ENCODE assay signal across 8 cellular contexts in the genomic region with DNA sequence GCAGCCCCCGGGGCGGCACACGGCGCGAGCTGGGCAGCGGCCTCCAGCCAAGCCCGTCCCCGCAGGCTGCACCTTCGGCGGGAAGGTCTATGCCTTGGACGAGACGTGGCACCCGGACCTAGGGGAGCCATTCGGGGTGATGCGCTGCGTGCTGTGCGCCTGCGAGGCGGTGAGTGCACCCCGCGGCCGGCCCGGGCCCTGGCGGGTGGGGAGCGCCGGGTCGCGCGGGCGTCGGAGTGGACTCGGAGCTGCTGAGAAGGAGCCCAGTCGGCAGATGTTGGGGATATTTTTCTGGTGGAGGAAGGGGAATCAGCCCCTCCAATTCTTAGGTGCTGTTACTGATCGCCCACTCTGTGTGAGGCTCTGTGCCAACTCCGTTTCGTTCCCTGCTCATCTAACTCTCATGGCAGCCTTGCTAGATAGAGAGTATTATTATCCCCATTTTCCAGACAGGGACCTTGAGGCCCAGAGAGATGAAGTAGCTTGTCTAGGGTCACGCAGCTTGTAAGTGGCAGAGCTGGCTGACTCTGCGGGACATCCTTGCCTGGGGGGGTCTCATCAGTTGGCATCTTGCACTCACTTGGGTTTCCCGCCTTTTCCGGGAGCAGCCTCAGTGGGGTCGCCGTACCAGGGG. TPM values are rescaled to one million over a fixed set of nuclear protein-coding genes. Genes with fewer than 3 reads are reported as not detected.
A peak's percentile ranks its signal among the peaks of the same experiment; 100 is the strongest.
DNase-seq lines count a peak whose midpoint lies in the region; ATAC-seq and TF ChIP-seq lines count a peak whose summit lies in the region.

No MANE protein-coding gene starts in this region.

- H3K4me3 ChIP-seq in Peyer's patch (peak overlapping the region; percentile 33 to 67 (median 56)), fibroblast of the aortic adventitia (ENCODE audit: low read depth, low read length) (peak overlapping the region; percentile 49), ovary (peak overlapping the region; percentile 67)

- H3K4me1 ChIP-seq in Peyer's patch (peaks cover 0 to 12% (median 10%) of the 10 kb centered on the region in 4 donors), ovary (ENCODE audit: insufficient read depth) (peaks cover 2% of the 10 kb centered on the region)

- peaks cover 67% of the 10 kb centered on the region for H3K27me3 ChIP-seq in CD4-positive, alpha-beta T cell (ENCODE audit: control insufficient read depth, insufficient read depth, low read length)
- H3K27me3 ChIP-seq in Peyer's patch, result peaks cover 0 to 15% of the 10 kb centered on the region in 2 donors
- H3K27me3 ChIP-seq in ovary, result no peaks in the 10 kb centered on the region

- DNase-seq in CD4-positive, alpha-beta T cell, result peak in 1 of 10 experiments; percentile 40
- DNase-seq in Peyer's patch, result peak in 1 of 3 donors; percentile 49
- DNase-seq in fibroblast of the aortic adventitia (ENCODE audit: low read depth), result no peak
- peak in 4 of 5 donors; percentile 47 to 59 (median 53) for DNase-seq in ovary
- DNase-seq in NCI-H345 (lab: John Stamatoyannopoulos, UW), result no peak
- no peak for DNase-seq in KBM-7
- no peak for DNase-seq in SW 1271 (lab: John Stamatoyannopoulos, UW)

- no peaks in the 10 kb centered on the region for H3K36me3 Mint-ChIP-seq in CD4-positive, alpha-beta T cell (ENCODE audit: low read depth)

- H3K36me3 ChIP-seq in Peyer's patch, result no peaks in the 10 kb centered on the region
- no peaks in the 10 kb centered on the region for H3K36me3 ChIP-seq in ovary

- no peak for TF ChIP-seq POLR2A in Peyer's patch (IDR thresholded peaks at IDR 0.05)
- no peak for TF ChIP-seq POLR2A in ovary (IDR thresholded peaks at IDR 0.05)

- H3K4me1 Mint-ChIP-seq in CD4-positive, alpha-beta T cell (ENCODE audit: low read depth), result peaks cover 5% of the 10 kb centered on the region

- H3K27ac ChIP-seq in CD4-positive, alpha-beta T cell (ENCODE audit: low read depth, low read length), result no peak overlapping the region
- peak overlapping the region in 3 of 4 donors; percentile 38 to 82 (median 52) for H3K27ac ChIP-seq in Peyer's patch
- peak overlapping the region in 1 of 2 donors; percentile 23 for H3K27ac ChIP-seq in ovary

- peak; percentile 57 for ATAC-seq in CD4-positive, alpha-beta T cell (ENCODE audit: poor library complexity)
- ATAC-seq in HG03354 (IDR thresholded peaks at IDR 0.05; ENCODE audit: poor library complexity, severe bottlenecking, unreplicated experiment), result no peak

- peaks cover 74% of the 10 kb centered on the region for H3K27me3 Mint-ChIP-seq in CD4-positive, alpha-beta T cell

- no peaks in the 10 kb centered on the region for H3K9me3 Mint-ChIP-seq in CD4-positive, alpha-beta T cell

- 8 to 9% (median 9%) methylated on average over 42 of the region's 42 CpGs for WGBS in ovary, 3 donors

- intact Hi-C loops in CD4-positive, alpha-beta T cell (cut with DNase I, micrococcal nuclease), result no loop called here
- intact Hi-C loops in ovary (cut with DNase I), result loop anchor here in 1 of 4 donors (2.0 kb wide), 1 partner anchor 32 kb away; no protein-coding TSS in a partner anchor

- CTCF ChIA-PET in CD4-positive, alpha-beta T cell (lab: Charles Lee), result interaction anchor here (0.5 kb wide), 1 partner anchor 15 kb away, joined by 3 read pairs; no protein-coding TSS in a partner anchor

- no peak overlapping the region for H3K27ac Mint-ChIP-seq in CD4-positive, alpha-beta T cell

- TF ChIP-seq CTCF in CD4-positive, alpha-beta T cell (IDR thresholded peaks at IDR 0.05), result no peak
- TF ChIP-seq CTCF in Peyer's patch (IDR thresholded peaks at IDR 0.05), result no peak
- no peak for TF ChIP-seq CTCF in fibroblast of the aortic adventitia (IDR thresholded peaks at IDR 0.05; ENCODE audit: insufficient read depth, low read length)
- TF ChIP-seq CTCF in ovary (IDR thresholded peaks at IDR 0.05), result no peak

- in situ Hi-C loops in KBM-7 (cut with MboI; ENCODE audit: low pct_unique_long_range_greater_than_20kb, low sequenced_read_pairs), result loop anchor here (25.0 kb wide), 1 partner anchor 157 kb away; no protein-coding TSS in a partner anchor

- POLR2A ChIA-PET in CD4-positive, alpha-beta T cell (lab: Charles Lee), result no interaction called here

- TF ChIP-seq EP300 in ovary (IDR thresholded peaks at IDR 0.05), result no peak

- H3K4me3 Mint-ChIP-seq in CD4-positive, alpha-beta T cell, result peak overlapping the region; percentile 58

- H3K9me3 ChIP-seq in CD4-positive, alpha-beta T cell (ENCODE audit: control insufficient read depth, low read length), result no peaks in the 10 kb centered on the region
- H3K9me3 ChIP-seq in Peyer's patch, result no peaks in the 10 kb centered on the region
- no peaks in the 10 kb centered on the region for H3K9me3 ChIP-seq in ovary

RNA-seq across cellular contexts. Expression of gene CHRD, which starts 0.9 kb away (rescaled TPM):
- total RNA-seq in CD4-positive, alpha-beta T cell, result under 1 TPM in 1 of 2 experiments, not detected in 1; 0.22 TPM
- total RNA-seq in Peyer's patch (10 to 100 TPM in 1 of 4 donors, 1 to 10 TPM in 2, under 1 TPM in 1; 0.53 to 17.3 (median 4.4) TPM), fibroblast of the aortic adventitia (ENCODE audit: low replicate concordance) (0.36 and 4.6 TPM in 2 replicates), ovary (10 to 100 TPM; 11.5 to 37.3 (median 20.5) TPM)
- polyA plus RNA-seq in ovary, result 10 to 100 TPM in 1 of 2 donors, 1 to 10 TPM in 1; 3.1 to 26.9 TPM

RNA-seq across cellular contexts. Expression of gene THPO, which starts 2.7 kb away (rescaled TPM):
- total RNA-seq in CD4-positive, alpha-beta T cell, result not detected
- total RNA-seq in Peyer's patch (1 to 10 TPM in 1 of 4 donors, under 1 TPM in 1, not detected in 2; 0.54 to 2.5 TPM), fibroblast of the aortic adventitia (ENCODE audit: low replicate concordance) (0.49 TPM in 1 of 2 replicates, not detected in the other), ovary (1 to 10 TPM in 4 of 7 donors, under 1 TPM in 3; 0.34 to 2.0 (median 1.2) TPM)
- polyA plus RNA-seq in ovary, result 1 to 10 TPM in 1 of 2 donors, under 1 TPM in 1; 0.98 to 1.5 TPM

RNA-seq across cellular contexts. Expression of gene POLR2H, which starts 19.2 kb away (rescaled TPM):
- 10 to 100 TPM; 19.1 to 21.1 TPM for total RNA-seq in CD4-positive, alpha-beta T cell
- total RNA-seq in Peyer's patch, result 100 to 1,000 TPM in 3 of 4 donors, 10 to 100 TPM in 1; 90.8 to 307 (median 239) TPM
- 70.1 and 127 TPM in 2 replicates for total RNA-seq in fibroblast of the aortic adventitia (ENCODE audit: low replicate concordance)
- 10 to 100 TPM; 47.3 to 86.9 (median 60.6) TPM for total RNA-seq in ovary
- 10 to 100 TPM; 52.6 to 67.2 TPM for polyA plus RNA-seq in ovary

RNA-seq across cellular contexts. Expression of gene CLCN2, which starts 19.3 kb away (rescaled TPM):
- 1 to 10 TPM; 3.2 to 3.5 TPM for total RNA-seq in CD4-positive, alpha-beta T cell
- total RNA-seq in Peyer's patch, result 10 to 100 TPM; 11.6 to 87.8 (median 63.8) TPM
- total RNA-seq in fibroblast of the aortic adventitia (ENCODE audit: low replicate concordance), result 5.9 and 6.2 TPM in 2 replicates
- total RNA-seq in ovary, result 10 to 100 TPM in 4 of 7 donors, 1 to 10 TPM in 3; 5.7 to 18.0 (median 15.4) TPM
- 10 to 100 TPM in 1 of 2 donors, 1 to 10 TPM in 1; 3.5 to 11.7 TPM for polyA plus RNA-seq in ovary

RNA-seq across cellular contexts. Expression of gene FAM131A, which starts 43.3 kb away (rescaled TPM):
- 10 to 100 TPM; 10.4 to 11.0 TPM for total RNA-seq in CD4-positive, alpha-beta T cell
- total RNA-seq in Peyer's patch (10 to 100 TPM in 3 of 4 donors, 1 to 10 TPM in 1; 5.8 to 47.9 (median 19.6) TPM), fibroblast of the aortic adventitia (ENCODE audit: low replicate concordance) (14.0 and 19.1 TPM in 2 replicates), ovary (10 to 100 TPM; 16.4 to 37.8 (median 32.9) TPM)
- polyA plus RNA-seq in ovary, result 10 to 100 TPM in 1 of 2 donors, 1 to 10 TPM in 1; 8.7 to 19.7 TPM

Comparison
In these comparisons a context has a peak if more than half of its experiments do, and no peak if none do; other contexts are left out.
1. DNase-seq: peak in ovary (4 of 5); none in fibroblast of the aortic adventitia (single experiment), NCI-H345 (single experiment), KBM-7 (single experiment) and SW 1271 (0 of 2).
2. Peak in every context shown above with its lines, with median percentiles within 50 percentile points of each other: H3K4me3 ChIP-seq.